ENCODE assay signal across 13 cellular contexts in the genomic region with DNA sequence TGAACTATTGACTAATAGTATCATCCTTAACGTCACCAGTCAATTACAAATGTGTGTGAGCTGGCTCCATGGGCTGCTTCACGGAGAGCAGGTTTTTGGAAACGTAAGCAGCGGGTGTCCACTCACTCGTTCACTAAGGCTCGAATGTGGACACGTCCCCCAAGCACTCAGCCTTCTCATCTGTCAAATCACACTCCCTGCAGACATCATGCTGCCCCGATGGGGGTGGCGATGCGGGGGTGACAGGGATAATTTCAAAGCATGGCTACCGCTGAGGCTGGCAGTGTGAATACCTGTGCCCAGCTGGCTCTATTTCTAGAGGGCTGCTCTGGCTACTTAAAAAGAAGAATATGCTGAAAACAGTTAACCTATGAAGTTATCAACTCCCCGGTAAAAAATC.
DNase-seq lines count a peak whose midpoint lies in the region; ATAC-seq and TF ChIP-seq lines count a peak whose summit lies in the region.
"Had no signal": no experiment of that assay in that cellular context is flagged by ENCODE, and none has a peak within 500 bp of the region (broad histone marks: within the 10 kb centered on the region; RNA-seq: fewer than 3 reads in every experiment).

No MANE protein-coding gene starts in this region.

- DNase-seq in HFFc6 (no peak), caudate nucleus (lab: John Stamatoyannopoulos, UW) (peak in 1 of 61 donors; percentile 16), memory B cell (ENCODE audit: low spot score in 2 of 2) (no peak), nucleus accumbens (lab: John Stamatoyannopoulos, UW) (no peak), anterior cingulate cortex (lab: John Stamatoyannopoulos, UW) (no peak), MV-4-11 (lab: John Stamatoyannopoulos, UW) (no peak)
- no peak for DNase-seq in stimulated activated naive B cell treated with anti-CD40 and anti-IgM and Interleukin-4, amounts not matched to agents 10 μg/mL and 1 μg/mL and 100 μg/mL, for 72 hours
- no peak for DNase-seq in central memory CD4-positive, alpha-beta T cell
- DNase-seq: activated naive CD4-positive, alpha-beta T cell treated with anti-CD3 and anti-CD28 coated beads, Interleukin-2, amount 50 U/mL, for 16 hours; NCI-H2029 treated with DMSO at 0.1 percent for 48 hours; SJCRH30 had no signal

- H3K27ac Mint-ChIP-seq in HFFc6, result peak overlapping the region; percentile 58
- peak overlapping the region; percentile 50 for H3K27ac Mint-ChIP-seq in memory B cell
- H3K27ac Mint-ChIP-seq in stimulated activated naive B cell treated with anti-CD40 and anti-IgM and Interleukin-4, amounts not matched to agents 10 μg/mL and 1 μg/mL and 100 μg/mL, for 72 hours, result peak overlapping the region; percentile 9
- H3K27ac Mint-ChIP-seq: GM23338 had no signal

- ATAC-seq in memory B cell (ENCODE audit: low read depth), result no peak
- ATAC-seq in stimulated activated naive B cell treated with anti-CD40 and anti-IgM and Interleukin-4, amounts not matched to agents 10 μg/mL and 1 μg/mL and 100 μg/mL, for 72 hours (replicated peaks), result no peak
- ATAC-seq: GM23338 had no signal

- H3K27me3 Mint-ChIP-seq in HFFc6 (ENCODE audit: insufficient read depth), result no peaks in the 10 kb centered on the region
- no peaks in the 10 kb centered on the region for H3K27me3 Mint-ChIP-seq in memory B cell
- no peaks in the 10 kb centered on the region for H3K27me3 Mint-ChIP-seq in stimulated activated naive B cell treated with anti-CD40 and anti-IgM and Interleukin-4, amounts not matched to agents 10 μg/mL and 1 μg/mL and 100 μg/mL, for 72 hours

- H3K4me3 Mint-ChIP-seq in HFFc6 (no peak overlapping the region), memory B cell (no peak overlapping the region)
- H3K4me3 Mint-ChIP-seq in stimulated activated naive B cell treated with anti-CD40 and anti-IgM and Interleukin-4, amounts not matched to agents 10 μg/mL and 1 μg/mL and 100 μg/mL, for 72 hours, result no peak overlapping the region
- H3K4me3 Mint-ChIP-seq: GM23338 had no signal

- peak overlapping the region; percentile 68 for H3K27ac ChIP-seq in caudate nucleus (ENCODE audit: low read depth, low read length)
- H3K27ac ChIP-seq: BLaER1, SJCRH30 had no signal

- TF ChIP-seq CTCF in HFFc6 (IDR thresholded peaks at IDR 0.05), result no peak

- H3K36me3 Mint-ChIP-seq in HFFc6 (ENCODE audit: low read depth), result peaks cover 49% of the 10 kb centered on the region
- peaks cover 16% of the 10 kb centered on the region for H3K36me3 Mint-ChIP-seq in memory B cell
- H3K36me3 Mint-ChIP-seq in stimulated activated naive B cell treated with anti-CD40 and anti-IgM and Interleukin-4, amounts not matched to agents 10 μg/mL and 1 μg/mL and 100 μg/mL, for 72 hours, result peaks cover 39 to 50% of the 10 kb centered on the region in 2 donors

- peaks cover 70% of the 10 kb centered on the region for H3K4me1 Mint-ChIP-seq in HFFc6 (ENCODE audit: low read depth)
- H3K4me1 Mint-ChIP-seq in memory B cell, result peaks cover 43% of the 10 kb centered on the region
- peaks cover 31 to 61% of the 10 kb centered on the region in 2 donors for H3K4me1 Mint-ChIP-seq in stimulated activated naive B cell treated with anti-CD40 and anti-IgM and Interleukin-4, amounts not matched to agents 10 μg/mL and 1 μg/mL and 100 μg/mL, for 72 hours

- no peaks in the 10 kb centered on the region for H3K9me3 Mint-ChIP-seq in HFFc6
- no peaks in the 10 kb centered on the region for H3K9me3 Mint-ChIP-seq in memory B cell
- no peaks in the 10 kb centered on the region for H3K9me3 Mint-ChIP-seq in stimulated activated naive B cell treated with anti-CD40 and anti-IgM and Interleukin-4, amounts not matched to agents 10 μg/mL and 1 μg/mL and 100 μg/mL, for 72 hours
- H3K9me3 Mint-ChIP-seq: GM23338 had no signal
